12 cellular contexts compared by ENCODE assay signal in genomic region chr16:71817690-71818089, GRCh38. TPM values are rescaled to one million over a fixed set of nuclear protein-coding genes. Genes with fewer than 3 reads are reported as not detected.
DNase-seq lines count a peak whose midpoint lies in the region; ATAC-seq and TF ChIP-seq lines count a peak whose summit lies in the region.
"Had no signal": no experiment of that assay in that cellular context is flagged by ENCODE, and none has a peak within 500 bp of the region (broad histone marks: within the 10 kb centered on the region; RNA-seq: fewer than 3 reads in every experiment).

No MANE protein-coding gene starts in this region.

- H4K20me1 ChIP-seq in smooth muscle cell (ENCODE audit: low read depth) = no peaks in the 10 kb centered on the region

- peak overlapping the region; percentile 18 for H3K4me3 ChIP-seq in lower lobe of right lung
- H3K4me3 ChIP-seq in smooth muscle cell = no peak overlapping the region
- H3K4me3 ChIP-seq in spleen = peak overlapping the region in 2 of 8 donors; percentile 32 to 55
- H3K4me3 ChIP-seq: cardiac muscle cell had no signal

- TF ChIP-seq CTCF in natural killer cell (IDR thresholded peaks at IDR 0.05) = no peak
- no peak for TF ChIP-seq CTCF in lower lobe of right lung (IDR thresholded peaks at IDR 0.05)
- no peak for TF ChIP-seq CTCF in smooth muscle cell (IDR thresholded peaks at IDR 0.05; ENCODE audit: borderline replicate concordance, insufficient read depth, poor library complexity, severe bottlenecking)
- TF ChIP-seq CTCF in spleen (IDR thresholded peaks at IDR 0.05 in 8 of 11, conservative IDR thresholded peaks at IDR 0.05 in 3 of 11) = no peak

- no peaks in the 10 kb centered on the region for H3K27me3 ChIP-seq in lower lobe of right lung (ENCODE audit: low read depth)
- no peaks in the 10 kb centered on the region for H3K27me3 ChIP-seq in smooth muscle cell (ENCODE audit: low read depth)
- H3K27me3 ChIP-seq in spleen (replicated peaks in 1 of 7) = no peaks in the 10 kb centered on the region
- H3K27me3 ChIP-seq: cardiac muscle cell had no signal

- WGBS in smooth muscle cell (ENCODE audit: low lambda C conversion rate) = 83% methylated on average over 2 of the region's 2 CpGs
- 65 to 77% (median 72%) methylated on average over 2 of the region's 2 CpGs for WGBS in spleen, 5 donors

- peak overlapping the region in 1 of 2 donors; percentile 54 for H3K27ac Mint-ChIP-seq in natural killer cell treated with Interleukin-12 subunit alpha and Interleukin-12 subunit beta and Interleukin-15 and Interleukin-18, amount 100 ng/mL, for 72 hours
- no peak overlapping the region for H3K27ac Mint-ChIP-seq in natural killer cell
- H3K27ac Mint-ChIP-seq in activated T-helper 1 cell treated with anti-CD3 and anti-CD28 coated beads, Interleukin-12 subunit alpha, Interleukin-12 subunit beta, Interleukin-2, Interleukin-4 antibody, amounts not matched to agents 30 ng/mL and 10 ng/mL and 1 ng/mL, durations not matched to agents 14 hours and 24 hours and 36 hours = peak overlapping the region; percentile 82

- H3K36me3 ChIP-seq in lower lobe of right lung (no peaks in the 10 kb centered on the region), smooth muscle cell (ENCODE audit: low read depth) (no peaks in the 10 kb centered on the region), spleen (no peaks in the 10 kb centered on the region)
- H3K36me3 ChIP-seq: cardiac muscle cell had no signal

- H3K9me3 ChIP-seq in lower lobe of right lung = no peaks in the 10 kb centered on the region
- no peaks in the 10 kb centered on the region for H3K9me3 ChIP-seq in smooth muscle cell (replicated peaks; ENCODE audit: low read depth)
- no peaks in the 10 kb centered on the region for H3K9me3 ChIP-seq in spleen

- intact Hi-C loops in natural killer cell (cut with micrococcal nuclease) (no loop called here), lower lobe of right lung (cut with DNase I) (no loop called here), spleen (cut with DNase I; ENCODE audit: low total_unique reads) (no loop called here)
- intact Hi-C loops in activated T-helper 1 cell treated with anti-CD3 and anti-CD28 coated beads, Interleukin-12 subunit alpha, Interleukin-12 subunit beta, Interleukin-2, Interleukin-4 antibody, amounts not matched to agents 30 ng/mL and 10 ng/mL and 1 ng/mL, durations not matched to agents 14 hours and 24 hours and 36 hours (cut with micrococcal nuclease) = loop anchor here (1.0 to 2.0 kb wide), 2 partner anchors 8 to 63 kb away; no protein-coding TSS in a partner anchor

- ATAC-seq in natural killer cell treated with Interleukin-12 subunit alpha and Interleukin-12 subunit beta and Interleukin-15 and Interleukin-18, amount 100 ng/mL, for 72 hours = no peak
- ATAC-seq in natural killer cell = no peak
- no peak for ATAC-seq in lower lobe of right lung
- ATAC-seq in HG03342 (IDR thresholded peaks at IDR 0.05; ENCODE audit: unreplicated experiment) = no peak

- TF ChIP-seq POLR2A in spleen (IDR thresholded peaks at IDR 0.05) = no peak

- no peaks in the 10 kb centered on the region for H3K36me3 Mint-ChIP-seq in natural killer cell treated with Interleukin-12 subunit alpha and Interleukin-12 subunit beta and Interleukin-15 and Interleukin-18, amount 100 ng/mL, for 72 hours
- H3K36me3 Mint-ChIP-seq in natural killer cell = no peaks in the 10 kb centered on the region
- H3K36me3 Mint-ChIP-seq in activated T-helper 1 cell treated with anti-CD3 and anti-CD28 coated beads, Interleukin-12 subunit alpha, Interleukin-12 subunit beta, Interleukin-2, Interleukin-4 antibody, amounts not matched to agents 30 ng/mL and 10 ng/mL and 1 ng/mL, durations not matched to agents 14 hours and 24 hours and 36 hours (ENCODE audit: low read depth) = peaks cover 7% of the 10 kb centered on the region

- no peak overlapping the region for H3K9ac ChIP-seq in smooth muscle cell (ENCODE audit: low read depth)

- H3K79me2 ChIP-seq in smooth muscle cell (ENCODE audit: low read depth) = no peaks in the 10 kb centered on the region

- no peaks in the 10 kb centered on the region for H3F3A ChIP-seq in smooth muscle cell (ENCODE audit: low read depth)

- peak overlapping the region; percentile 65 for H3K4me3 Mint-ChIP-seq in natural killer cell treated with Interleukin-12 subunit alpha and Interleukin-12 subunit beta and Interleukin-15 and Interleukin-18, amount 100 ng/mL, for 72 hours
- H3K4me3 Mint-ChIP-seq in natural killer cell = no peak overlapping the region
- peak overlapping the region; percentile 56 for H3K4me3 Mint-ChIP-seq in activated T-helper 1 cell treated with anti-CD3 and anti-CD28 coated beads, Interleukin-12 subunit alpha, Interleukin-12 subunit beta, Interleukin-2, Interleukin-4 antibody, amounts not matched to agents 30 ng/mL and 10 ng/mL and 1 ng/mL, durations not matched to agents 14 hours and 24 hours and 36 hours
- H3K4me3 Mint-ChIP-seq: neural crest cell had no signal

- H3K4me1 ChIP-seq in lower lobe of right lung (peaks cover 8% of the 10 kb centered on the region), smooth muscle cell (ENCODE audit: low read depth) (no peaks in the 10 kb centered on the region), spleen (peaks cover 0 to 17% (median 3%) of the 10 kb centered on the region in 6 donors)

- DNase-seq in natural killer cell treated with Interleukin-12 subunit alpha and Interleukin-12 subunit beta and Interleukin-15 and Interleukin-18, amount 100 ng/mL, for 72 hours (ENCODE audit: low spot score) = no peak
- no peak for DNase-seq in natural killer cell
- no peak for DNase-seq in activated T-helper 1 cell treated with anti-CD3 and anti-CD28 coated beads, Interleukin-12 subunit alpha, Interleukin-12 subunit beta, Interleukin-2, Interleukin-4 antibody, amounts not matched to agents 30 ng/mL and 10 ng/mL and 1 ng/mL, durations not matched to agents 14 hours and 24 hours and 36 hours (ENCODE audit: low spot score)
- DNase-seq in lower lobe of right lung = no peak
- no peak for DNase-seq in smooth muscle cell (lab: John Stamatoyannopoulos, UW; ENCODE audit: unreplicated experiment)
- no peak for DNase-seq in spleen
- no peak for DNase-seq in DMS79 (lab: John Stamatoyannopoulos, UW)
- DNase-seq: activated CD4-positive, CD25-positive, alpha-beta regulatory T cell; NCI-H82 had no signal

- H3K4me2 ChIP-seq in smooth muscle cell = no peak overlapping the region

- no peaks in the 10 kb centered on the region for H3K27me3 Mint-ChIP-seq in natural killer cell treated with Interleukin-12 subunit alpha and Interleukin-12 subunit beta and Interleukin-15 and Interleukin-18, amount 100 ng/mL, for 72 hours
- no peaks in the 10 kb centered on the region for H3K27me3 Mint-ChIP-seq in natural killer cell (ENCODE audit: low read depth in 2 of 2)
- peaks cover 1% of the 10 kb centered on the region for H3K27me3 Mint-ChIP-seq in activated T-helper 1 cell treated with anti-CD3 and anti-CD28 coated beads, Interleukin-12 subunit alpha, Interleukin-12 subunit beta, Interleukin-2, Interleukin-4 antibody, amounts not matched to agents 30 ng/mL and 10 ng/mL and 1 ng/mL, durations not matched to agents 14 hours and 24 hours and 36 hours (ENCODE audit: insufficient read depth)

- H3K27ac ChIP-seq in lower lobe of right lung (peak overlapping the region; percentile 59), smooth muscle cell (ENCODE audit: low read depth) (no peak overlapping the region), spleen (peak overlapping the region in 4 of 8 donors; percentile 10 to 59 (median 40))
- H3K27ac ChIP-seq: cardiac muscle cell had no signal

- no peak overlapping the region for H2AFZ ChIP-seq in smooth muscle cell (ENCODE audit: low read depth)

- H3K4me1 Mint-ChIP-seq in natural killer cell treated with Interleukin-12 subunit alpha and Interleukin-12 subunit beta and Interleukin-15 and Interleukin-18, amount 100 ng/mL, for 72 hours (ENCODE audit: low read depth in 2 of 2) = no peaks in the 10 kb centered on the region
- H3K4me1 Mint-ChIP-seq in natural killer cell = no peaks in the 10 kb centered on the region
- peaks cover 19% of the 10 kb centered on the region for H3K4me1 Mint-ChIP-seq in activated T-helper 1 cell treated with anti-CD3 and anti-CD28 coated beads, Interleukin-12 subunit alpha, Interleukin-12 subunit beta, Interleukin-2, Interleukin-4 antibody, amounts not matched to agents 30 ng/mL and 10 ng/mL and 1 ng/mL, durations not matched to agents 14 hours and 24 hours and 36 hours (ENCODE audit: low read depth)

- no peaks in the 10 kb centered on the region for H3K9me3 Mint-ChIP-seq in natural killer cell treated with Interleukin-12 subunit alpha and Interleukin-12 subunit beta and Interleukin-15 and Interleukin-18, amount 100 ng/mL, for 72 hours
- no peaks in the 10 kb centered on the region for H3K9me3 Mint-ChIP-seq in natural killer cell
- no peaks in the 10 kb centered on the region for H3K9me3 Mint-ChIP-seq in activated T-helper 1 cell treated with anti-CD3 and anti-CD28 coated beads, Interleukin-12 subunit alpha, Interleukin-12 subunit beta, Interleukin-2, Interleukin-4 antibody, amounts not matched to agents 30 ng/mL and 10 ng/mL and 1 ng/mL, durations not matched to agents 14 hours and 24 hours and 36 hours
- H3K9me3 Mint-ChIP-seq: neural crest cell had no signal

RNA-seq across cellular contexts. Expression of gene AP1G1, which starts 9.1 kb away (rescaled TPM):
- 100 to 1,000 TPM; 111 to 120 TPM for total RNA-seq in natural killer cell treated with Interleukin-12 subunit alpha and Interleukin-12 subunit beta and Interleukin-15 and Interleukin-18, amount 100 ng/mL, for 72 hours
- total RNA-seq in natural killer cell (100 to 1,000 TPM; 176 to 212 (median 188) TPM), lower lobe of right lung (78.9 TPM), smooth muscle cell (84.4 and 90.3 TPM in 2 replicates), spleen (100 to 1,000 TPM in 5 of 7 donors, 10 to 100 TPM in 2; 86.2 to 125 (median 104) TPM)
- 85.5 and 90.7 TPM in 2 replicates for total RNA-seq in activated T-helper 1 cell treated with anti-CD3 and anti-CD28 coated beads, Interleukin-12 subunit alpha, Interleukin-12 subunit beta, Interleukin-2, Interleukin-4 antibody, amounts not matched to agents 30 ng/mL and 10 ng/mL and 1 ng/mL, durations not matched to agents 14 hours and 24 hours and 36 hours
- polyA plus RNA-seq in smooth muscle cell (17.1 and 19.8 TPM in 2 replicates), spleen (10 to 100 TPM; 11.2 to 15.8 (median 14.5) TPM)

RNA-seq across cellular contexts. Expression of gene ATXN1L, which starts 28.1 kb away (rescaled TPM):
- 10 to 100 TPM; 24.5 to 25.7 TPM for total RNA-seq in natural killer cell treated with Interleukin-12 subunit alpha and Interleukin-12 subunit beta and Interleukin-15 and Interleukin-18, amount 100 ng/mL, for 72 hours
- 10 to 100 TPM; 59.7 to 66.9 (median 59.8) TPM for total RNA-seq in natural killer cell
- total RNA-seq in activated T-helper 1 cell treated with anti-CD3 and anti-CD28 coated beads, Interleukin-12 subunit alpha, Interleukin-12 subunit beta, Interleukin-2, Interleukin-4 antibody, amounts not matched to agents 30 ng/mL and 10 ng/mL and 1 ng/mL, durations not matched to agents 14 hours and 24 hours and 36 hours = 20.1 and 20.6 TPM in 2 replicates
- total RNA-seq in lower lobe of right lung = 29.7 TPM
- total RNA-seq in smooth muscle cell = 14.8 and 17.6 TPM in 2 replicates
- 6.7 and 7.4 TPM in 2 replicates for polyA plus RNA-seq in smooth muscle cell
- 10 to 100 TPM; 25.5 to 37.5 (median 31.1) TPM for total RNA-seq in spleen
- 1 to 10 TPM; 3.1 to 8.1 (median 3.3) TPM for polyA plus RNA-seq in spleen
